ENCODE assay signal across 8 cellular contexts in genomic region chr7:92528958-92529264, GRCh38. TPM values are rescaled to one million over a fixed set of nuclear protein-coding genes. Genes with fewer than 3 reads are reported as not detected.
DNase-seq lines count a peak whose midpoint lies in the region; ATAC-seq lines count a peak whose summit lies in the region.

No MANE protein-coding gene starts in this region.

- intact Hi-C loops in dendritic cell treated with granulocyte-macrophage colony-stimulating factor and Interleukin-4, amounts not matched to agents 40 ng/mL and 50 ng/mL, for 4 days (cut with micrococcal nuclease), result loop anchor here (1.0 to 10.0 kb wide), 5 partner anchors 61 to 1026 kb away; partner anchors contain the start of genes ANKIB1, CYP51A1, FAM133B and GATAD1

- ATAC-seq in GM19025 (IDR thresholded peaks at IDR 0.05; ENCODE audit: low read depth, unreplicated experiment), result peak; percentile 1

- H3K4me3 Mint-ChIP-seq in dendritic cell treated with granulocyte-macrophage colony-stimulating factor and Interleukin-4, amounts not matched to agents 40 ng/mL and 50 ng/mL, for 4 days, result peak overlapping the region; percentile 88

- H3K9me3 Mint-ChIP-seq in dendritic cell treated with granulocyte-macrophage colony-stimulating factor and Interleukin-4, amounts not matched to agents 40 ng/mL and 50 ng/mL, for 4 days, result no peaks in the 10 kb centered on the region

- H3K27me3 Mint-ChIP-seq in dendritic cell treated with granulocyte-macrophage colony-stimulating factor and Interleukin-4, amounts not matched to agents 40 ng/mL and 50 ng/mL, for 4 days, result no peaks in the 10 kb centered on the region

- H3K9me3 ChIP-seq in HUES64 (ENCODE audit: insufficient read depth, low read depth, low read length), result no peaks in the 10 kb centered on the region
- H3K9me3 ChIP-seq in neuron (ENCODE audit: low read length), result no peaks in the 10 kb centered on the region

- H3K4me3 ChIP-seq in HUES64 (ENCODE audit: low read length) (peak overlapping the region; percentile 82), neuron (ENCODE audit: low read length) (peak overlapping the region; percentile 92)

- peak overlapping the region; percentile 83 for H3K9ac ChIP-seq in HUES64 (ENCODE audit: low read depth, low read length)

- peaks cover 55% of the 10 kb centered on the region for H3K36me3 Mint-ChIP-seq in dendritic cell treated with granulocyte-macrophage colony-stimulating factor and Interleukin-4, amounts not matched to agents 40 ng/mL and 50 ng/mL, for 4 days (ENCODE audit: low read depth)

- peak overlapping the region; percentile 87 for H3K27ac ChIP-seq in HUES64 (ENCODE audit: low read depth, low read length)

- H3K36me3 ChIP-seq in HUES64 (ENCODE audit: insufficient read depth, low read length) (peaks cover 33% of the 10 kb centered on the region), neuron (ENCODE audit: insufficient read depth, low read length) (peaks cover 33% of the 10 kb centered on the region)

- H3K4me1 Mint-ChIP-seq in dendritic cell treated with granulocyte-macrophage colony-stimulating factor and Interleukin-4, amounts not matched to agents 40 ng/mL and 50 ng/mL, for 4 days (ENCODE audit: low read depth), result peaks cover 20% of the 10 kb centered on the region

- DNase-seq in NCI-H128 (lab: John Stamatoyannopoulos, UW; ENCODE audit: unreplicated experiment) (no peak), Ammon's horn (ENCODE audit: low spot score) (no peak), SW 1271 (lab: John Stamatoyannopoulos, UW) (no peak)
- no peak for DNase-seq in stimulated activated CD4-positive, alpha-beta T cell treated with anti-CD3 and anti-CD28 coated beads, Interleukin-12 subunit alpha, Interleukin-12 subunit beta, amount 100 ng/mL, for 4 hours

- peaks cover 10% of the 10 kb centered on the region for H3K4me1 ChIP-seq in HUES64 (ENCODE audit: insufficient read depth, low read length)
- H3K4me1 ChIP-seq in neuron (ENCODE audit: insufficient read depth, low read length), result peaks cover 20% of the 10 kb centered on the region

- peak overlapping the region; percentile 88 for H3K27ac Mint-ChIP-seq in dendritic cell treated with granulocyte-macrophage colony-stimulating factor and Interleukin-4, amounts not matched to agents 40 ng/mL and 50 ng/mL, for 4 days

- peak overlapping the region; percentile 44 for H2AFZ ChIP-seq in neuron (ENCODE audit: low read depth, low read length)

- H3K27me3 ChIP-seq in HUES64 (ENCODE audit: insufficient read depth, low read length) (no peaks in the 10 kb centered on the region), neuron (ENCODE audit: insufficient read depth, low read length) (no peaks in the 10 kb centered on the region)

- 2% methylated on average over 13 of the region's 13 CpGs for WGBS in HUES64

RNA-seq across cellular contexts. Expression of gene RBM48, which starts 0.3 kb away (rescaled TPM):
- polyA plus RNA-seq in HUES64 (2013, experiment 1 of 2), result 8.6 TPM
- polyA plus RNA-seq in HUES64 (2013, experiment 2 of 2), result 9.1 TPM

RNA-seq across cellular contexts. Expression of gene PEX1, which starts 0.6 kb away (rescaled TPM):
- polyA plus RNA-seq in HUES64 (2013, experiment 1 of 2), result 13.5 TPM
- 17.9 TPM for polyA plus RNA-seq in HUES64 (2013, experiment 2 of 2)

RNA-seq across cellular contexts. Expression of gene ERVW-1, which starts 51.2 kb away (rescaled TPM):
- 0.10 TPM for polyA plus RNA-seq in HUES64 (2013, experiment 1 of 2)
- polyA plus RNA-seq in HUES64 (2013, experiment 2 of 2), result 0.19 TPM
